In the genomic region with DNA sequence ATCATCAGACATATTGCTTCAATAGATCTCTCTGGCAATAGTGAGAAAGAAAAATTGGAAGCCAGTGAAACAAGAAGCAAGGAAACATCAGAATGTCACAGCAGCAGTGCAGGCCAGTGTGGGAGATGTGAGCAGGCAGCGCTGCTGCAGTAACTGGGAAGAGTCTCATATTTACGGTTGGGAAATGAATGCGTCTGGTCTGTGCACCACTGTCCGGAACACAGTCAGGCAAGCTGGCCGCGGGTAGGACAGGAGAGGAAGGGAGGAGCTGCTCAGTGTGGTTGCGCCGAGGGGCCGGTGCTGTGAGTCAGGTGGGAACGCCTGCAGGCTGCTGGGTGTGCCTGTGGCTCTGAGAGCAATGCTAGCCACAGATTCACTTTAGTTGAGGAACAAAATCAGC, we compare ENCODE assay signal across 1 cellular context.
TF ChIP-seq lines count a peak whose summit lies in the region.

No MANE protein-coding gene starts in this region.

TF ChIP-seq in WTC11, 78 proteins besides CTCF, POLR2A, EP300 and RAD21 (continued from another document):
- TF ChIP-seq, protein P1, sequence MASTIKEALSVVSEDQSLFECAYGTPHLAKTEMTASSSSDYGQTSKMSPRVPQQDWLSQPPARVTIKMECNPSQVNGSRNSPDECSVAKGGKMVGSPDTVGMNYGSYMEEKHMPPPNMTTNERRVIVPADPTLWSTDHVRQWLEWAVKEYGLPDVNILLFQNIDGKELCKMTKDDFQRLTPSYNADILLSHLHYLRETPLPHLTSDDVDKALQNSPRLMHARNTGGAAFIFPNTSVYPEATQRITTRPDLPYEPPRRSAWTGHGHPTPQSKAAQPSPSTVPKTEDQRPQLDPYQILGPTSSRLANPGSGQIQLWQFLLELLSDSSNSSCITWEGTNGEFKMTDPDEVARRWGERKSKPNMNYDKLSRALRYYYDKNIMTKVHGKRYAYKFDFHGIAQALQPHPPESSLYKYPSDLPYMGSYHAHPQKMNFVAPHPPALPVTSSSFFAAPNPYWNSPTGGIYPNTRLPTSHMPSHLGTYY (CRISPR knock-in tag; IDR thresholded peaks at IDR 0.05) = no peak
- TF ChIP-seq SMAD4 (CRISPR knock-in tag; IDR thresholded peaks at IDR 0.05) = no peak
- TF ChIP-seq, protein P2, sequence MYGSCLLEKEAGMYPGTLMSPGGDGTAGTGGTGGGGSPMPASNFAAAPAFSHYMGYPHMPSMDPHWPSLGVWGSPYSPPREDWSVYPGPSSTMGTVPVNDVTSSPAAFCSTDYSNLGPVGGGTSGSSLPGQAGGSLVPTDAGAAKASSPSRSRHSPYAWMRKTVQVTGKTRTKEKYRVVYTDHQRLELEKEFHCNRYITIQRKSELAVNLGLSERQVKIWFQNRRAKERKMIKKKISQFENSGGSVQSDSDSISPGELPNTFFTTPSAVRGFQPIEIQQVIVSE (CRISPR knock-in tag; IDR thresholded peaks at IDR 0.05; ENCODE audit: borderline replicate concordance) = no peak
- TF ChIP-seq, protein P3, sequence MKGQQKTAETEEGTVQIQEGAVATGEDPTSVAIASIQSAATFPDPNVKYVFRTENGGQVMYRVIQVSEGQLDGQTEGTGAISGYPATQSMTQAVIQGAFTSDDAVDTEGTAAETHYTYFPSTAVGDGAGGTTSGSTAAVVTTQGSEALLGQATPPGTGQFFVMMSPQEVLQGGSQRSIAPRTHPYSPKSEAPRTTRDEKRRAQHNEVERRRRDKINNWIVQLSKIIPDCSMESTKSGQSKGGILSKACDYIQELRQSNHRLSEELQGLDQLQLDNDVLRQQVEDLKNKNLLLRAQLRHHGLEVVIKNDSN (CRISPR knock-in tag; IDR thresholded peaks at IDR 0.05) = no peak
- no peak for TF ChIP-seq PRRX2 (CRISPR knock-in tag; IDR thresholded peaks at IDR 0.05)
- TF ChIP-seq, protein P4, sequence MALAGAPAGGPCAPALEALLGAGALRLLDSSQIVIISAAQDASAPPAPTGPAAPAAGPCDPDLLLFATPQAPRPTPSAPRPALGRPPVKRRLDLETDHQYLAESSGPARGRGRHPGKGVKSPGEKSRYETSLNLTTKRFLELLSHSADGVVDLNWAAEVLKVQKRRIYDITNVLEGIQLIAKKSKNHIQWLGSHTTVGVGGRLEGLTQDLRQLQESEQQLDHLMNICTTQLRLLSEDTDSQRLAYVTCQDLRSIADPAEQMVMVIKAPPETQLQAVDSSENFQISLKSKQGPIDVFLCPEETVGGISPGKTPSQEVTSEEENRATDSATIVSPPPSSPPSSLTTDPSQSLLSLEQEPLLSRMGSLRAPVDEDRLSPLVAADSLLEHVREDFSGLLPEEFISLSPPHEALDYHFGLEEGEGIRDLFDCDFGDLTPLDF (CRISPR knock-in tag; IDR thresholded peaks at IDR 0.05) = no peak
- TF ChIP-seq, protein P5, sequence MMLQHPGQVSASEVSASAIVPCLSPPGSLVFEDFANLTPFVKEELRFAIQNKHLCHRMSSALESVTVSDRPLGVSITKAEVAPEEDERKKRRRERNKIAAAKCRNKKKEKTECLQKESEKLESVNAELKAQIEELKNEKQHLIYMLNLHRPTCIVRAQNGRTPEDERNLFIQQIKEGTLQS (CRISPR knock-in tag; conservative IDR thresholded peaks at IDR 0.05) = no peak
- TF ChIP-seq EMX1 (CRISPR knock-in tag; IDR thresholded peaks at IDR 0.05) = no peak
- TF ChIP-seq, protein P6, sequence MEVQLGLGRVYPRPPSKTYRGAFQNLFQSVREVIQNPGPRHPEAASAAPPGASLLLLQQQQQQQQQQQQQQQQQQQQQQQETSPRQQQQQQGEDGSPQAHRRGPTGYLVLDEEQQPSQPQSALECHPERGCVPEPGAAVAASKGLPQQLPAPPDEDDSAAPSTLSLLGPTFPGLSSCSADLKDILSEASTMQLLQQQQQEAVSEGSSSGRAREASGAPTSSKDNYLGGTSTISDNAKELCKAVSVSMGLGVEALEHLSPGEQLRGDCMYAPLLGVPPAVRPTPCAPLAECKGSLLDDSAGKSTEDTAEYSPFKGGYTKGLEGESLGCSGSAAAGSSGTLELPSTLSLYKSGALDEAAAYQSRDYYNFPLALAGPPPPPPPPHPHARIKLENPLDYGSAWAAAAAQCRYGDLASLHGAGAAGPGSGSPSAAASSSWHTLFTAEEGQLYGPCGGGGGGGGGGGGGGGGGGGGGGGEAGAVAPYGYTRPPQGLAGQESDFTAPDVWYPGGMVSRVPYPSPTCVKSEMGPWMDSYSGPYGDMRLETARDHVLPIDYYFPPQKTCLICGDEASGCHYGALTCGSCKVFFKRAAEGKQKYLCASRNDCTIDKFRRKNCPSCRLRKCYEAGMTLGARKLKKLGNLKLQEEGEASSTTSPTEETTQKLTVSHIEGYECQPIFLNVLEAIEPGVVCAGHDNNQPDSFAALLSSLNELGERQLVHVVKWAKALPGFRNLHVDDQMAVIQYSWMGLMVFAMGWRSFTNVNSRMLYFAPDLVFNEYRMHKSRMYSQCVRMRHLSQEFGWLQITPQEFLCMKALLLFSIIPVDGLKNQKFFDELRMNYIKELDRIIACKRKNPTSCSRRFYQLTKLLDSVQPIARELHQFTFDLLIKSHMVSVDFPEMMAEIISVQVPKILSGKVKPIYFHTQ (CRISPR knock-in tag; IDR thresholded peaks at IDR 0.05) = no peak
- TF ChIP-seq TEAD4 (CRISPR knock-in tag; IDR thresholded peaks at IDR 0.05) = no peak
- no peak for TF ChIP-seq ZNF416 (CRISPR knock-in tag; IDR thresholded peaks at IDR 0.05)
